Comparison of ENCODE assay signal across 30 cellular contexts in genomic region chr7:48033922-48034321, GRCh38. TPM values are rescaled to one million over a fixed set of nuclear protein-coding genes. Genes with fewer than 3 reads are reported as not detected.
"Had no signal": no experiment of that assay in that cellular context is flagged by ENCODE, and none has a peak within 500 bp of the region (broad histone marks: within the 10 kb centered on the region; RNA-seq: fewer than 3 reads in every experiment).

No MANE protein-coding gene starts in this region.

- DNase-seq: effector memory CD4-positive, alpha-beta T cell; gastrocnemius medialis; heart right ventricle; hypothalamus; islet precursor cell; mammary epithelial cell; mucosa of descending colon; naive thymus-derived CD8-positive, alpha-beta T cell; psoas muscle; retina; right lobe of liver; spleen; stimulated activated CD4-positive, alpha-beta T cell treated with anti-CD3 and anti-CD28 coated beads, Interleukin-15, amount 100 ng/mL, for 24 hours; stimulated activated CD4-positive, alpha-beta T cell treated with anti-CD3 and anti-CD28 coated beads, Interleukin-1b, Interleukin-23, amount 100 ng/mL, for 48 hours; stimulated activated CD4-positive, alpha-beta T cell treated with anti-CD3 and anti-CD28 coated beads, Interleukin-4, amount 100 ng/mL, for 24 hours; stimulated activated naive CD8-positive, alpha-beta T cell treated with anti-CD3 and anti-CD28 coated beads, Interleukin-15, amount 100 ng/mL, for 72 hours; testis; upper lobe of right lung had no signal

- H3K36me3 ChIP-seq: esophagus muscularis mucosa, gastrocnemius medialis, heart right ventricle, neutrophil, right lobe of liver, spleen, tibial nerve, upper lobe of right lung, vagina had no signal

- H3K4me3 ChIP-seq: esophagus muscularis mucosa, gastrocnemius medialis, heart right ventricle, mucosa of descending colon, psoas muscle, right lobe of liver, spleen, testis, tibial nerve, upper lobe of right lung, vagina had no signal

- H3K27ac ChIP-seq: epithelial cell of prostate, esophagus muscularis mucosa, gastrocnemius medialis, heart right ventricle, neutrophil, psoas muscle, right lobe of liver, spleen, testis, tibial nerve, upper lobe of right lung, vagina had no signal

- ATAC-seq: gastrocnemius medialis; heart right ventricle; left lobe of liver; mucosa of descending colon; naive thymus-derived CD8-positive, alpha-beta T cell; psoas muscle; right lobe of liver; stimulated activated memory B cell treated with anti-CD40 and anti-IgM and Interleukin-4, amounts not matched to agents 10 μg/mL and 1 μg/mL and 100 μg/mL, for 72 hours; stimulated activated naive CD8-positive, alpha-beta T cell treated with anti-CD3 and anti-CD28 coated beads, Interleukin-15, amount 100 ng/mL, for 72 hours; upper lobe of right lung had no signal

- H3K27me3 ChIP-seq: right lobe of liver, testis, vagina had no signal

- H3K9me3 ChIP-seq: esophagus muscularis mucosa, gastrocnemius medialis, heart right ventricle, mucosa of descending colon, neutrophil, psoas muscle, right lobe of liver, spleen, testis, tibial nerve, upper lobe of right lung, vagina had no signal

RNA-seq across cellular contexts. Expression of gene C7orf57, which starts 1.4 kb away (rescaled TPM):
- total RNA-seq: esophagus muscularis mucosa; gastrocnemius medialis; left lobe of liver; mucosa of descending colon; naive thymus-derived CD8-positive, alpha-beta T cell; psoas muscle; right lobe of liver; skeletal muscle tissue; spleen; upper lobe of right lung; vagina had no signal

RNA-seq across cellular contexts. Expression of gene SUN3, which starts 5.0 kb away (rescaled TPM):
- total RNA-seq: esophagus muscularis mucosa; fibroblast of villous mesenchyme; gastrocnemius medialis; heart right ventricle; left lobe of liver; lower leg skin; naive thymus-derived CD8-positive, alpha-beta T cell; osteoblast; right lobe of liver; skeletal muscle tissue; spleen; subcutaneous adipose tissue; tibial nerve; upper lobe of right lung; vagina had no signal
